8 cellular contexts compared by ENCODE assay signal in genomic region chr12:51172515-51173431, GRCh38. TPM values are rescaled to one million over a fixed set of nuclear protein-coding genes. Genes with fewer than 3 reads are reported as not detected.
DNase-seq lines count a peak whose midpoint lies in the region; ATAC-seq, FAIRE-seq and TF ChIP-seq lines count a peak whose summit lies in the region.

TFCP2 (minus strand) TSS chr12:51173135; CDS start chr12:51172422, 713 bp downstream.

- DNase-seq in NCI-H2029 (lab: John Stamatoyannopoulos, UW), result peak; percentile 98
- peak; percentile 90 for DNase-seq in T-helper 22 cell (ENCODE audit: low read depth)
- peak; percentile 91 to 98 for DNase-seq in ascending aorta (ENCODE audit: low spot score in 2 of 2)
- DNase-seq in right cardiac atrium, result peak; percentile 98 to 99 (median 98)
- DNase-seq in pulmonary artery endothelial cell (ENCODE audit: low read depth, low spot score), result peak; percentile 94
- peak; percentile 96 for DNase-seq in urothelium cell line (ENCODE audit: low spot score)

- no peaks in the 10 kb centered on the region for H3K36me3 ChIP-seq in ascending aorta

- intact Hi-C loops in ascending aorta (cut with DNase I) (loop anchor here (1.0 to 2.0 kb wide), 5 partner anchors 46 to 146 kb away; partner anchors contain the start of genes CSRNP2, LETMD1, POU6F1 and SLC11A2), right cardiac atrium (cut with DNase I) (no loop called here)

- no peaks in the 10 kb centered on the region for H3K27me3 ChIP-seq in ascending aorta
- no peaks in the 10 kb centered on the region for H3K27me3 ChIP-seq in right cardiac atrium (ENCODE audit: control insufficient read depth, insufficient read depth)

- no peak for TF ChIP-seq CTCF in ascending aorta (IDR thresholded peaks at IDR 0.05)

- peak within 1 kb of the TSS; percentile 91 to 100 for H3K27ac ChIP-seq in ascending aorta
- peak within 1 kb of the TSS; percentile 96 for H3K27ac ChIP-seq in right cardiac atrium (ENCODE audit: low read length)

- H3K9me3 ChIP-seq in ascending aorta (no peaks in the 10 kb centered on the region), right cardiac atrium (ENCODE audit: control insufficient read depth, low read length) (no peaks in the 10 kb centered on the region)

- H3K4me1 ChIP-seq in ascending aorta (peaks cover 6% of the 10 kb centered on the region in 2 donors), right cardiac atrium (ENCODE audit: control insufficient read depth, insufficient read depth, low read length) (peaks cover 2% of the 10 kb centered on the region)

- peak; percentile 17 for FAIRE-seq in urothelium cell line (lab: Jason Lieb, UNC)

- WGBS in right cardiac atrium, result 3% methylated on average over 58 of the region's 58 CpGs

- H3K4me3 ChIP-seq in ascending aorta, result peak within 1 kb of the TSS; percentile 85 to 94
- H3K4me3 ChIP-seq in right cardiac atrium (ENCODE audit: low read length), result peak within 1 kb of the TSS; percentile 90

- peak; percentile 98 for ATAC-seq in GM18498 (IDR thresholded peaks at IDR 0.05; ENCODE audit: unreplicated experiment)
- ATAC-seq in HG02885 (IDR thresholded peaks at IDR 0.05; ENCODE audit: poor library complexity, unreplicated experiment), result peak; percentile 95
- peak; percentile 99 for ATAC-seq in right cardiac atrium

RNA-seq across cellular contexts. Expression of gene TFCP2, which starts in this region (rescaled TPM):
- total RNA-seq in ascending aorta, result 3.0 TPM
- total RNA-seq in right cardiac atrium, result 10 to 100 TPM; 17.4 to 25.1 (median 20.3) TPM
- 11.8 TPM for polyA plus RNA-seq in right cardiac atrium
- total RNA-seq in pulmonary artery endothelial cell, result 9.4 and 10.3 TPM in 2 replicates

Comparison
In these comparisons a context has a peak if more than half of its experiments do, and no peak if none do; other contexts are left out.
1. Peak in every context shown above with its lines: DNase-seq, ATAC-seq, H3K4me3 ChIP-seq and H3K27ac ChIP-seq.